In the genomic region with DNA sequence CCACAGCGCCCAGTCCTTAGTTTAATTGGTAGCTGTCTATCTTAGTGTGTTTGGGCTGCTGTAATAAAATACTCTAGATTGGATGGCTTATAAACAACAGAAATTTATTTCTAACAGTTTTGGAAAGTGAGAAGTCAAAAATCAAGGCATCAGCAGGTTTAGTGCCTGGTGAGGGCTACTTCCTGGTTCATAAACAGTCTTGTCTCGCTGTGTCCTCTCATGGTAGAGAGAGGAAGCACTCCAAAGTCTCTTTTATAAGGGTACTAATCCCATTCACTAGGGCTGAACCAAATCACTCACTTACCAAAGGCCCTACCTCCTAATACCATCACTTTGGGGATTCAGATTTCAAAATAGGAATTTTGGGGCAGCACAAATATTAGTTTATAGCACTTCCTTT, we compare ENCODE assay signal across 25 cellular contexts.
"Had no signal": no experiment of that assay in that cellular context is flagged by ENCODE, and none has a peak within 500 bp of the region (broad histone marks: within the 10 kb centered on the region; RNA-seq: fewer than 3 reads in every experiment).

No MANE protein-coding gene starts in this region.

- H3K27ac ChIP-seq: brain microvascular endothelial cell, cardiac muscle cell, SK-N-MC, VCaP had no signal

- DNase-seq: activated CD4-positive, alpha-beta memory T cell treated with anti-CD3 and anti-CD28 coated beads, Interleukin-2, amount 10 ng/mL, durations not matched to agents 7 days and 5 days; activated CD4-positive, alpha-beta T cell treated with anti-CD3 and anti-CD28 coated beads for 36 hours; activated CD4-positive, alpha-beta T cell treated with anti-CD3 and anti-CD28 coated beads, Interleukin-2, amount 50 U/mL, for 1 hour; activated gamma-delta T cell treated with Interleukin-2 at 50 U/mL for 16 hours; activated naive CD4-positive, alpha-beta T cell treated with anti-CD3 and anti-CD28 coated beads, Interleukin-2, amount 10 ng/mL, durations not matched to agents 7 days and 5 days; activated naive CD8-positive, alpha-beta T cell treated with anti-CD3 and anti-CD28 coated beads for 36 hours; activated T-cell treated with anti-CD3 and anti-CD28 coated beads for 4 hours; activated T-cell treated with anti-CD3 and anti-CD28 coated beads, Interleukin-2, amount 50 U/mL, for 72 hours; brain microvascular endothelial cell; Karpas-422; NCI-H1105 treated with DMSO at 0.1 percent for 48 hours; NCI-H146; NCI-H1930; NCI-H345; NCI-H510A; NCI-H526 treated with DMSO at 0.1 percent for 48 hours; RPMI8226; T-cell; T-helper 2 cell; T1000 had no signal

- H3K36me3 ChIP-seq: brain microvascular endothelial cell, cardiac muscle cell had no signal

- ATAC-seq: activated CD4-positive, alpha-beta T cell treated with anti-CD3 and anti-CD28 coated beads for 36 hours; activated T-cell treated with anti-CD3 and anti-CD28 coated beads, Interleukin-2, amount 50 U/mL, for 72 hours; Panc1; Right ventricle myocardium inferior; T-cell had no signal

- H3K27me3 ChIP-seq: brain microvascular endothelial cell, cardiac muscle cell had no signal

- H3K4me3 ChIP-seq: cardiac muscle cell, SK-N-MC had no signal
